In genomic region chr7:102490529-102491075, GRCh38 we compare ENCODE assay signal across 6 cellular contexts. TPM values are rescaled to one million over a fixed set of nuclear protein-coding genes. Genes with fewer than 3 reads are reported as not detected.
DNase-seq lines count a peak whose midpoint lies in the region; ATAC-seq and TF ChIP-seq lines count a peak whose summit lies in the region.
"Not testable (repeated sequence)": the region's sequence is repeated elsewhere in the genome, so short reads cannot be mapped to it uniquely, and the experiment has no call there.

No MANE protein-coding gene starts in this region.

- H3K4me1 Mint-ChIP-seq in central memory CD8-positive, alpha-beta T cell; nephron progenitor cell: not testable (repeated sequence)

- ATAC-seq in GM21381 (IDR thresholded peaks at IDR 0.05; ENCODE audit: unreplicated experiment) = peak; percentile 34
- peak; percentile 40 for ATAC-seq in HG03139 (IDR thresholded peaks at IDR 0.05; ENCODE audit: unreplicated experiment)
- ATAC-seq in central memory CD8-positive, alpha-beta T cell (replicated peaks; ENCODE audit: extremely low read depth, poor library complexity, severe bottlenecking) = peak; percentile 17
- ATAC-seq in upper lobe of right lung = peak; percentile 78

- peak; percentile 65 for DNase-seq in activated CD4-positive, alpha-beta T cell treated with anti-CD3 and anti-CD28 coated beads, Interleukin-2, amount 50 U/mL, for 1 hour
- peak; percentile 46 to 49 for DNase-seq in central memory CD8-positive, alpha-beta T cell (ENCODE audit: low spot score in 2 of 2)
- DNase-seq in nephron progenitor cell (peak; percentile 80), upper lobe of right lung (peak; percentile 88)

- not testable (repeated sequence) for H3K4me3 Mint-ChIP-seq in central memory CD8-positive, alpha-beta T cell; nephron progenitor cell

- not testable (repeated sequence) for TF ChIP-seq CTCF in nephron progenitor cell (IDR thresholded peaks at IDR 0.05); upper lobe of right lung (IDR thresholded peaks at IDR 0.05)

- not testable (repeated sequence) for H3K36me3 ChIP-seq in upper lobe of right lung

- H3K4me3 ChIP-seq in upper lobe of right lung = not testable (repeated sequence)

- intact Hi-C loops in upper lobe of right lung (cut with DNase I) = not testable (repeated sequence)

- not testable (repeated sequence) for H3K27me3 ChIP-seq in upper lobe of right lung

- H3K27ac Mint-ChIP-seq in central memory CD8-positive, alpha-beta T cell (ENCODE audit: low read depth); nephron progenitor cell: not testable (repeated sequence)

- H3K27ac ChIP-seq in upper lobe of right lung = not testable (repeated sequence)

- H3K27me3 Mint-ChIP-seq in central memory CD8-positive, alpha-beta T cell; nephron progenitor cell (ENCODE audit: low read depth, poor library complexity): not testable (repeated sequence)

- H3K36me3 Mint-ChIP-seq in central memory CD8-positive, alpha-beta T cell (ENCODE audit: insufficient read depth); nephron progenitor cell (ENCODE audit: low read depth): not testable (repeated sequence)

- H3K4me1 ChIP-seq in upper lobe of right lung = not testable (repeated sequence)

- H3K9me3 ChIP-seq in upper lobe of right lung = not testable (repeated sequence)

- not testable (repeated sequence) for H3K9me3 Mint-ChIP-seq in central memory CD8-positive, alpha-beta T cell; nephron progenitor cell

RNA-seq across cellular contexts. Expression of gene POLR2J, which starts 11.9 kb away (rescaled TPM):
- total RNA-seq in upper lobe of right lung = 35.0 TPM

RNA-seq across cellular contexts. Expression of gene LRWD1, which starts 25.8 kb away (rescaled TPM):
- total RNA-seq in upper lobe of right lung = 15.7 TPM

RNA-seq across cellular contexts. Expression of gene ALKBH4, which starts 25.9 kb away (rescaled TPM):
- 7.4 TPM for total RNA-seq in upper lobe of right lung

RNA-seq across cellular contexts. Expression of gene RASA4B, which starts 27.0 kb away (rescaled TPM):
- total RNA-seq in upper lobe of right lung = 30.0 TPM

RNA-seq across cellular contexts. Expression of gene UPK3BL2, which starts 52.9 kb away (rescaled TPM):
- 19.3 TPM for total RNA-seq in upper lobe of right lung

Comparison
In these comparisons a context has a peak if more than half of its experiments do, and no peak if none do; other contexts are left out.
1. ATAC-seq: peak in every context shown above with its lines; median percentile 78 in upper lobe of right lung; 40 in HG03139; 34 in GM21381; 17 in central memory CD8-positive, alpha-beta T cell.